In genomic region chr4:163165217-163166017, GRCh38 we compare ENCODE assay signal across 8 cellular contexts. TPM values are rescaled to one million over a fixed set of nuclear protein-coding genes. Genes with fewer than 3 reads are reported as not detected.
DNase-seq lines count a peak whose midpoint lies in the region; ATAC-seq, FAIRE-seq and TF ChIP-seq lines count a peak whose summit lies in the region.

No MANE protein-coding gene starts in this region.

- no peaks in the 10 kb centered on the region for H3K9me3 Mint-ChIP-seq in activated T-helper 2 cell treated with anti-CD3 and anti-CD28 coated beads, Interferon-gamma antibody, Interleukin-2, Interleukin-4, amounts not matched to agents 10 μg/mL and 5 μg/mL and 100 μg/mL, durations not matched to agents 14 hours and 24 hours and 36 hours

- H3K4me3 Mint-ChIP-seq in activated T-helper 2 cell treated with anti-CD3 and anti-CD28 coated beads, Interferon-gamma antibody, Interleukin-2, Interleukin-4, amounts not matched to agents 10 μg/mL and 5 μg/mL and 100 μg/mL, durations not matched to agents 14 hours and 24 hours and 36 hours (ENCODE audit: low read depth) = peak overlapping the region; percentile 87

- no peaks in the 10 kb centered on the region for H3K9me3 ChIP-seq in right atrium auricular region
- no peaks in the 10 kb centered on the region for H3K9me3 ChIP-seq in kidney (ENCODE audit: control insufficient read depth in 1 of 2, low read length in 2 of 2)
- H3K9me3 ChIP-seq in subcutaneous abdominal adipose tissue (ENCODE audit: control insufficient read depth in 5 of 5, low read length in 5 of 5) = no peaks in the 10 kb centered on the region

- peak overlapping the region; percentile 85 to 88 for H3K9ac ChIP-seq in kidney (ENCODE audit: low read length in 2 of 2)
- peak overlapping the region; percentile 10 to 98 (median 96) for H3K9ac ChIP-seq in subcutaneous abdominal adipose tissue (ENCODE audit: low read length in 5 of 5)

- FAIRE-seq in kidney (lab: Jason Lieb, UNC) (no peak), D721Med (lab: Jason Lieb, UNC) (no peak)

- intact Hi-C loops in left ventricle myocardium superior (cut with micrococcal nuclease) (no loop called here), kidney (cut with DNase I) (no loop called here)
- intact Hi-C loops in activated T-helper 2 cell treated with anti-CD3 and anti-CD28 coated beads, Interferon-gamma antibody, Interleukin-2, Interleukin-4, amounts not matched to agents 10 μg/mL and 5 μg/mL and 100 μg/mL, durations not matched to agents 14 hours and 24 hours and 36 hours (cut with micrococcal nuclease) = loop anchor here (1.0 to 5.0 kb wide), 5 partner anchors 15 to 377 kb away; partner anchors contain the start of gene TMA16

- peaks cover 0 to 16% of the 10 kb centered on the region in 2 donors for H3K4me1 ChIP-seq in right atrium auricular region
- H3K4me1 ChIP-seq in kidney (ENCODE audit: control insufficient read depth in 1 of 2, insufficient read depth in 1 of 2, low read depth in 1 of 2, low read length in 2 of 2) = peaks cover 6 to 9% of the 10 kb centered on the region in 2 donors
- peaks cover 8 to 28% (median 20%) of the 10 kb centered on the region in 5 donors for H3K4me1 ChIP-seq in subcutaneous abdominal adipose tissue (ENCODE audit: control insufficient read depth in 5 of 5, insufficient read depth in 5 of 5, low read length in 5 of 5)

- ATAC-seq in left ventricle myocardium superior (no peak), HG02763 (IDR thresholded peaks at IDR 0.05; ENCODE audit: unreplicated experiment) (no peak)

- H3K36me3 Mint-ChIP-seq in activated T-helper 2 cell treated with anti-CD3 and anti-CD28 coated beads, Interferon-gamma antibody, Interleukin-2, Interleukin-4, amounts not matched to agents 10 μg/mL and 5 μg/mL and 100 μg/mL, durations not matched to agents 14 hours and 24 hours and 36 hours (ENCODE audit: low read depth) = peaks cover 48% of the 10 kb centered on the region

- TF ChIP-seq CTCF in right atrium auricular region (IDR thresholded peaks at IDR 0.05) (no peak), kidney (IDR thresholded peaks at IDR 0.05; ENCODE audit: borderline replicate concordance, extremely low read depth, insufficient read depth) (no peak), D721Med (IDR thresholded peaks at IDR 0.05; ENCODE audit: insufficient read depth, missing control alignments) (no peak)

- no peak for DNase-seq in right atrium auricular region (ENCODE audit: low spot score)
- no peak for DNase-seq in left ventricle myocardium superior
- DNase-seq in activated T-helper 2 cell treated with anti-CD3 and anti-CD28 coated beads, Interferon-gamma antibody, Interleukin-2, Interleukin-4, amounts not matched to agents 10 μg/mL and 5 μg/mL and 100 μg/mL, durations not matched to agents 14 hours and 24 hours and 36 hours (ENCODE audit: low spot score) = no peak
- DNase-seq in kidney = no peak
- no peak for DNase-seq in mucosa of gallbladder (ENCODE audit: low spot score)
- no peak for DNase-seq in D721Med (ENCODE audit: insufficient read length, low spot score)

- peak overlapping the region; percentile 96 for H3K27ac Mint-ChIP-seq in activated T-helper 2 cell treated with anti-CD3 and anti-CD28 coated beads, Interferon-gamma antibody, Interleukin-2, Interleukin-4, amounts not matched to agents 10 μg/mL and 5 μg/mL and 100 μg/mL, durations not matched to agents 14 hours and 24 hours and 36 hours

- H3K27me3 ChIP-seq in right atrium auricular region (no peaks in the 10 kb centered on the region), subcutaneous abdominal adipose tissue (ENCODE audit: control insufficient read depth in 5 of 5, insufficient read depth in 4 of 5, low read length in 5 of 5) (no peaks in the 10 kb centered on the region)

- H3K36me3 ChIP-seq in right atrium auricular region = peaks cover 15% of the 10 kb centered on the region
- H3K36me3 ChIP-seq in kidney (ENCODE audit: control insufficient read depth in 1 of 2, insufficient read depth in 2 of 2, low read length in 2 of 2) = peaks cover 3 to 9% of the 10 kb centered on the region in 2 donors
- H3K36me3 ChIP-seq in subcutaneous abdominal adipose tissue (ENCODE audit: control insufficient read depth in 5 of 5, insufficient read depth in 5 of 5, low read length in 5 of 5) = peaks cover 8 to 26% (median 11%) of the 10 kb centered on the region in 5 donors

- H3K27me3 Mint-ChIP-seq in activated T-helper 2 cell treated with anti-CD3 and anti-CD28 coated beads, Interferon-gamma antibody, Interleukin-2, Interleukin-4, amounts not matched to agents 10 μg/mL and 5 μg/mL and 100 μg/mL, durations not matched to agents 14 hours and 24 hours and 36 hours (ENCODE audit: low read depth) = peaks cover 2% of the 10 kb centered on the region

- peaks cover 40% of the 10 kb centered on the region for H3K4me1 Mint-ChIP-seq in activated T-helper 2 cell treated with anti-CD3 and anti-CD28 coated beads, Interferon-gamma antibody, Interleukin-2, Interleukin-4, amounts not matched to agents 10 μg/mL and 5 μg/mL and 100 μg/mL, durations not matched to agents 14 hours and 24 hours and 36 hours (ENCODE audit: low read depth)

- H3K27ac ChIP-seq in right atrium auricular region (peak overlapping the region; percentile 86 to 92), kidney (ENCODE audit: low read depth in 2 of 2, low read length in 2 of 2) (no peak overlapping the region), subcutaneous abdominal adipose tissue (ENCODE audit: low read depth, low read length) (peak overlapping the region; percentile 91)

- H3K4me3 ChIP-seq in right atrium auricular region (peak overlapping the region; percentile 86 to 94), kidney (ENCODE audit: low read length in 2 of 2) (peak overlapping the region; percentile 85 to 93), subcutaneous abdominal adipose tissue (ENCODE audit: low read depth in 1 of 5, low read length in 5 of 5) (peak overlapping the region; percentile 83 to 93 (median 91))

RNA-seq across cellular contexts. Expression of gene NAF1, which starts 1.3 kb away (rescaled TPM):
- total RNA-seq in right atrium auricular region = 10 to 100 TPM; 11.1 to 13.3 TPM
- 12.5 TPM for total RNA-seq in left ventricle myocardium superior
- total RNA-seq in activated T-helper 2 cell treated with anti-CD3 and anti-CD28 coated beads, Interferon-gamma antibody, Interleukin-2, Interleukin-4, amounts not matched to agents 10 μg/mL and 5 μg/mL and 100 μg/mL, durations not matched to agents 14 hours and 24 hours and 36 hours = 25.9 and 29.3 TPM in 2 replicates
- 18.2 TPM for total RNA-seq in kidney
- 5.0 TPM for polyA plus RNA-seq in kidney (ENCODE audit: insufficient read depth, low read depth, low replicate concordance)
- total RNA-seq in mucosa of gallbladder = 17.3 TPM

Comparison
In these comparisons a context has a peak if more than half of its experiments do, and no peak if none do; other contexts are left out.
1. H3K27ac ChIP-seq: peak in right atrium auricular region (2 of 2) and subcutaneous abdominal adipose tissue (single experiment); none in kidney (0 of 2).
2. Peak in every context shown above with its lines, with median percentiles within 50 percentile points of each other: H3K4me3 ChIP-seq.